8 cellular contexts compared by ENCODE assay signal in genomic region chr1:88685239-88685604, GRCh38. TPM values are rescaled to one million over a fixed set of nuclear protein-coding genes. Genes with fewer than 3 reads are reported as not detected.
A peak's percentile ranks its signal among the peaks of the same experiment; 100 is the strongest.
DNase-seq lines count a peak whose midpoint lies in the region; ATAC-seq and TF ChIP-seq lines count a peak whose summit lies in the region.

No MANE protein-coding gene starts in this region.

- ATAC-seq in HG03095 (IDR thresholded peaks at IDR 0.05; ENCODE audit: unreplicated experiment) (peak; percentile 0), right lobe of liver (no peak), upper lobe of left lung (ENCODE audit: low FRiP score in 2 of 2) (no peak), HG02885 (IDR thresholded peaks at IDR 0.05; ENCODE audit: poor library complexity, unreplicated experiment) (no peak), GM18907 (IDR thresholded peaks at IDR 0.05; ENCODE audit: unreplicated experiment) (no peak), HG03521 (IDR thresholded peaks at IDR 0.05; ENCODE audit: unreplicated experiment) (no peak)

- H3K4me3 Mint-ChIP-seq in Calu3 (ENCODE audit: low read depth, unreplicated experiment) = peak overlapping the region; percentile 88

- DNase-seq in Calu3 (no peak), adipocyte (ENCODE audit: low read depth) (peak; percentile 43), right lobe of liver (no peak), upper lobe of left lung (no peak)

- peak overlapping the region; percentile 88 for H3K4me3 ChIP-seq in adipocyte (ENCODE audit: low read length)
- H3K4me3 ChIP-seq in right lobe of liver = peak overlapping the region; percentile 84 to 89 (median 86)
- peak overlapping the region; percentile 76 to 97 (median 90) for H3K4me3 ChIP-seq in upper lobe of left lung

- no peak for TF ChIP-seq CTCF in Calu3 (IDR thresholded peaks at IDR 0.05; ENCODE audit: unreplicated experiment)
- TF ChIP-seq CTCF in right lobe of liver (IDR thresholded peaks at IDR 0.05) = no peak
- TF ChIP-seq CTCF in upper lobe of left lung (IDR thresholded peaks at IDR 0.05) = no peak

- CTCF ChIA-PET in Calu3 (lab: Charles Lee) = interaction anchor here (0.6 to 3.6 kb wide), 7 partner anchors 10 to 1706 kb away, joined by 3 to 17 read pairs (median 3); no protein-coding TSS in a partner anchor

- H3K9ac ChIP-seq in adipocyte (ENCODE audit: low read length) = peak overlapping the region; percentile 91

- H3K27me3 Mint-ChIP-seq in Calu3 (ENCODE audit: unreplicated experiment) = no peaks in the 10 kb centered on the region

- TSS peak; percentile 42 for BruUV-seq in Calu3 (replicated peaks; lab: Mats Ljungman, UMichigan)

- 0% methylated on average over 7 of the region's 7 CpGs for WGBS in right lobe of liver (ENCODE audit: insufficient coverage, low coverage, low lambda C conversion rate, missing lambda C conversion rate)
- WGBS in upper lobe of left lung, 2 donors = 0% methylated on average over 7 of the region's 7 CpGs

- H3K9me3 ChIP-seq in adipocyte (ENCODE audit: control insufficient read depth, low read length) (no peaks in the 10 kb centered on the region), right lobe of liver (no peaks in the 10 kb centered on the region), upper lobe of left lung (no peaks in the 10 kb centered on the region)

- no peaks in the 10 kb centered on the region for H3K9me3 Mint-ChIP-seq in Calu3 (ENCODE audit: low read depth, unreplicated experiment)

- H3K27ac Mint-ChIP-seq in Calu3 (ENCODE audit: unreplicated experiment) = peak overlapping the region; percentile 81

- H3K4me1 ChIP-seq in adipocyte (ENCODE audit: control insufficient read depth, insufficient read depth, low read length) = peaks cover 21% of the 10 kb centered on the region
- H3K4me1 ChIP-seq in right lobe of liver = peaks cover 0 to 19% (median 6%) of the 10 kb centered on the region in 4 donors
- peaks cover 22 to 35% (median 31%) of the 10 kb centered on the region in 4 donors for H3K4me1 ChIP-seq in upper lobe of left lung

- peaks cover 43% of the 10 kb centered on the region for H3K36me3 Mint-ChIP-seq in Calu3 (ENCODE audit: insufficient read depth, unreplicated experiment)

- TF ChIP-seq POLR2A in right lobe of liver (IDR thresholded peaks at IDR 0.05) = no peak
- TF ChIP-seq POLR2A in upper lobe of left lung (IDR thresholded peaks at IDR 0.05) = no peak

- TF ChIP-seq EP300 in upper lobe of left lung (IDR thresholded peaks at IDR 0.05) = no peak

- intact Hi-C loops in Calu3 (cut with micrococcal nuclease; ENCODE audit: unreplicated experiment) (no loop called here), right lobe of liver (cut with DNase I) (no loop called here)

- H3K4me1 Mint-ChIP-seq in Calu3 (ENCODE audit: low read depth, unreplicated experiment) = no peaks in the 10 kb centered on the region

- H3K27ac ChIP-seq in right lobe of liver = peak overlapping the region; percentile 85 to 91 (median 86)
- peak overlapping the region; percentile 95 to 98 (median 96) for H3K27ac ChIP-seq in upper lobe of left lung

- H3K27me3 ChIP-seq in adipocyte (replicated peaks; ENCODE audit: control insufficient read depth, insufficient read depth, low read length) (no peaks in the 10 kb centered on the region), right lobe of liver (no peaks in the 10 kb centered on the region), upper lobe of left lung (no peaks in the 10 kb centered on the region)

- H3K36me3 ChIP-seq in adipocyte (ENCODE audit: control insufficient read depth, insufficient read depth, low read length, severe bottlenecking) (peaks cover 4% of the 10 kb centered on the region), right lobe of liver (no peaks in the 10 kb centered on the region), upper lobe of left lung (no peaks in the 10 kb centered on the region)

RNA-seq across cellular contexts. Expression of gene PKN2, which starts 1.1 kb away (rescaled TPM):
- total RNA-seq in Calu3 (2022) (75.6 and 82.8 TPM in 2 replicates), right lobe of liver (10 to 100 TPM; 13.6 to 16.6 (median 15.0) TPM), upper lobe of left lung (100 to 1,000 TPM in 1 of 6 donors, 10 to 100 TPM in 5; 33.0 to 108 (median 37.6) TPM)
